ENCODE assay signal across 11 cellular contexts in genomic region chr7:132755538-132756481, GRCh38.
DNase-seq lines count a peak whose midpoint lies in the region; ATAC-seq, FAIRE-seq and TF ChIP-seq lines count a peak whose summit lies in the region.
"Had no signal": no experiment of that assay in that cellular context is flagged by ENCODE, and none has a peak within 500 bp of the region (broad histone marks: within the 10 kb centered on the region; RNA-seq: fewer than 3 reads in every experiment).

No MANE protein-coding gene starts in this region.

- H3K27me3 ChIP-seq in thyroid gland, result no peaks in the 10 kb centered on the region

- WGBS in thyroid gland, 2 donors, result 90 to 95% methylated on average over 5 of the region's 5 CpGs

- DNase-seq in NCI-H82 (lab: John Stamatoyannopoulos, UW) (peak; percentile 37), NCI-H82 treated with DMSO at 0.1 percent for 48 hours (lab: John Stamatoyannopoulos, UW; ENCODE audit: unreplicated experiment) (no peak), hypothalamus (lab: John Stamatoyannopoulos, UW) (peak in 39 of 51 donors; percentile 9 to 76 (median 48)), thyroid gland (peak; percentile 33 to 36), D721Med (ENCODE audit: insufficient read length, low spot score) (no peak), SHP77 (lab: John Stamatoyannopoulos, UW) (no peak)
- no peak for DNase-seq in activated naive CD8-positive, alpha-beta T cell treated with anti-CD3 and anti-CD28 coated beads, Interleukin-2, amount 50 U/mL, for 24 hours
- DNase-seq: activated effector memory CD4-positive, alpha-beta T cell treated with anti-CD3 and anti-CD28 coated beads, Interleukin-2, amount 50 U/mL, for 16 hours had no signal

- no peak overlapping the region for H3K27ac Mint-ChIP-seq in activated naive CD8-positive, alpha-beta T cell treated with anti-CD3 and anti-CD28 coated beads, Interleukin-2, amount 50 U/mL, for 24 hours
- H3K27ac Mint-ChIP-seq: GM23338 had no signal

- TF ChIP-seq CTCF in VCaP (conservative IDR thresholded peaks at IDR 0.05), result peak; percentile 45
- TF ChIP-seq CTCF in thyroid gland (IDR thresholded peaks at IDR 0.05), result peak in 3 of 6 experiments; percentile 15 to 46 (median 30)
- TF ChIP-seq CTCF in D721Med (IDR thresholded peaks at IDR 0.05; ENCODE audit: insufficient read depth, missing control alignments), result no peak

- peaks cover 4% of the 10 kb centered on the region for H3K4me1 Mint-ChIP-seq in activated naive CD8-positive, alpha-beta T cell treated with anti-CD3 and anti-CD28 coated beads, Interleukin-2, amount 50 U/mL, for 24 hours

- H3K36me3 Mint-ChIP-seq in activated naive CD8-positive, alpha-beta T cell treated with anti-CD3 and anti-CD28 coated beads, Interleukin-2, amount 50 U/mL, for 24 hours (ENCODE audit: low read depth), result no peaks in the 10 kb centered on the region

- no peak for TF ChIP-seq POLR2A in thyroid gland (IDR thresholded peaks at IDR 0.05)

- ATAC-seq in activated naive CD8-positive, alpha-beta T cell treated with anti-CD3 and anti-CD28 coated beads, Interleukin-2, amount 50 U/mL, for 24 hours, result no peak
- ATAC-seq: GM23338 had no signal

- no peak overlapping the region for H3K4me3 Mint-ChIP-seq in activated naive CD8-positive, alpha-beta T cell treated with anti-CD3 and anti-CD28 coated beads, Interleukin-2, amount 50 U/mL, for 24 hours
- H3K4me3 Mint-ChIP-seq: GM23338 had no signal

- H3K36me3 ChIP-seq in thyroid gland, result no peaks in the 10 kb centered on the region

- no peaks in the 10 kb centered on the region for H3K9me3 Mint-ChIP-seq in activated naive CD8-positive, alpha-beta T cell treated with anti-CD3 and anti-CD28 coated beads, Interleukin-2, amount 50 U/mL, for 24 hours

- H3K4me1 ChIP-seq in thyroid gland, result peaks cover 5% of the 10 kb centered on the region in 2 donors

- intact Hi-C loops in thyroid gland (cut with DNase I), result no loop called here

- H3K27me3 Mint-ChIP-seq in activated naive CD8-positive, alpha-beta T cell treated with anti-CD3 and anti-CD28 coated beads, Interleukin-2, amount 50 U/mL, for 24 hours, result no peaks in the 10 kb centered on the region

- no peak for FAIRE-seq in D721Med (lab: Jason Lieb, UNC)

- H3K9me3 ChIP-seq in thyroid gland, result no peaks in the 10 kb centered on the region

- no peak overlapping the region for H3K4me3 ChIP-seq in thyroid gland (replicated peaks in 1 of 3)
- H3K4me3 ChIP-seq: coronary artery, GM23338 had no signal

- H3K27ac ChIP-seq in VCaP, result no peak overlapping the region
- H3K27ac ChIP-seq in thyroid gland, result no peak overlapping the region
- H3K27ac ChIP-seq: coronary artery had no signal

Comparison
In these comparisons a context has a peak if more than half of its experiments do, and no peak if none do; other contexts are left out.
1. DNase-seq: peak in NCI-H82 (single experiment), hypothalamus (39 of 51) and thyroid gland (2 of 2); none in NCI-H82 treated with DMSO at 0.1 percent for 48 hours (single experiment), activated naive CD8-positive, alpha-beta T cell treated with anti-CD3 and anti-CD28 coated beads, Interleukin-2, amount 50 U/mL, for 24 hours (single experiment), D721Med (single experiment) and SHP77 (0 of 2).